Comparison of ENCODE assay signal across 1 cellular context in genomic region chr11:1785749-1786261, GRCh38.
TF ChIP-seq lines count a peak whose summit lies in the region.

No MANE protein-coding gene starts in this region.

TF ChIP-seq in SK-N-SH, 30 proteins besides CTCF, POLR2A, EP300 and RAD21:
- no peak for TF ChIP-seq REST (IDR thresholded peaks at IDR 0.05; ENCODE audit: low read depth, low read length)
- no peak for TF ChIP-seq USF1 (IDR thresholded peaks at IDR 0.05; ENCODE audit: borderline replicate concordance, low read depth)
- TF ChIP-seq CHD2 (IDR thresholded peaks at IDR 0.05; ENCODE audit: low read length, partially characterized antibody): no peak
- TF ChIP-seq RCOR1 (IDR thresholded peaks at IDR 0.05; ENCODE audit: low read length): no peak
- no peak for TF ChIP-seq GABPA (IDR thresholded peaks at IDR 0.05; ENCODE audit: low read depth)
- no peak for TF ChIP-seq JUND (IDR thresholded peaks at IDR 0.05)
- no peak for TF ChIP-seq USF2 (IDR thresholded peaks at IDR 0.05; ENCODE audit: borderline replicate concordance, low read depth, low read length)
- no peak for TF ChIP-seq TEAD4 (IDR thresholded peaks at IDR 0.05; ENCODE audit: borderline replicate concordance, insufficient read depth)
- no peak for TF ChIP-seq FOSL2 (IDR thresholded peaks at IDR 0.05; ENCODE audit: borderline replicate concordance, low read depth)
- no peak for TF ChIP-seq NRF1 (IDR thresholded peaks at IDR 0.05; ENCODE audit: low read depth, low read length)
- no peak for TF ChIP-seq POLR2AphosphoS5 (IDR thresholded peaks at IDR 0.05; ENCODE audit: low read depth, low read length)
- TF ChIP-seq FOXJ3 (CRISPR knock-in tag; IDR thresholded peaks at IDR 0.05): no peak
